ENCODE assay signal across 2 cellular contexts in genomic region chr10:3105905-3106304, GRCh38.
TF ChIP-seq lines count a peak whose summit lies in the region.

No MANE protein-coding gene starts in this region.

TF ChIP-seq in A549, 52 proteins besides CTCF, POLR2A, EP300 and RAD21:
- TF ChIP-seq MAX (IDR thresholded peaks at IDR 0.05) (0 out of 2 replicates have a peak, but pooled peaks have one; percentile 23), HOXB13 (CRISPR knock-in tag; IDR thresholded peaks at IDR 0.05; ENCODE audit: low read depth) (0 out of 2 replicates have a peak, but pooled peaks have one; percentile 24), USF2 (IDR thresholded peaks at IDR 0.05) (no peak), ATOH8 (CRISPR knock-in tag; IDR thresholded peaks at IDR 0.05; ENCODE audit: low read depth) (0 out of 2 replicates have a peak, but pooled peaks have one; percentile 16), EHF (CRISPR knock-in tag; IDR thresholded peaks at IDR 0.05) (no peak), RCOR1 (IDR thresholded peaks at IDR 0.05; ENCODE audit: low read depth, low read length) (no peak), FOSL2 (IDR thresholded peaks at IDR 0.05) (no peak), FOSL2 (CRISPR knock-in tag; IDR thresholded peaks at IDR 0.05) (no peak)
TF ChIP-seq in A549: peak in this region for 3.

TF ChIP-seq in K562, 482 proteins besides CTCF, POLR2A, EP300 and RAD21:
- no peak for TF ChIP-seq BRF1 (IDR thresholded peaks at IDR 0.05; ENCODE audit: borderline replicate concordance, extremely low read depth, insufficient read length)
- TF ChIP-seq RBM22 (IDR thresholded peaks at IDR 0.05; ENCODE audit: low read depth, low read length, poor library complexity, severe bottlenecking) = peak; percentile 77
- TF ChIP-seq GATAD2B (IDR thresholded peaks at IDR 0.05; ENCODE audit: borderline replicate concordance) = no peak
- 0 out of 2 replicates have a peak, but pooled peaks have one; percentile 24 for TF ChIP-seq POLR2G (IDR thresholded peaks at IDR 0.05; ENCODE audit: low read depth, low read length)
- TF ChIP-seq SLC30A9 (CRISPR knock-in tag; IDR thresholded peaks at IDR 0.05) = no peak
